Comparison of ENCODE assay signal across 7 cellular contexts in the genomic region with DNA sequence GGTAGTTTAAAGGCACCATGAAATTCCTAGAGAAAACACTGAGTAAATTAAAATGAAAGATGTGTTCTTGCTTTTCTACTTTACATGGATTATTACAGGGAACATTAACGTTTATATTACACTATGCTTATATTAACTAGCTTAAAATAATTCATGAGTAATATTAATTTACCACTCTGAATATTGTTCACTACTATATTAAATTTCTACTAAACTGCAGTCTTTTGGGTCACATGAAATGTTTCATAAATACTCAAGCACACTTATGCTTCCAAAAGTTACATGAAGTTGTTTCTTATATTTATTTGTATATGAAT. TPM values are rescaled to one million over a fixed set of nuclear protein-coding genes. Genes with fewer than 3 reads are reported as not detected.
DNase-seq lines count a peak whose midpoint lies in the region; ATAC-seq, FAIRE-seq and TF ChIP-seq lines count a peak whose summit lies in the region.

No MANE protein-coding gene starts in this region.

- peaks cover 11% of the 10 kb centered on the region for H3K36me3 Mint-ChIP-seq in activated CD8-positive, alpha-beta T cell treated with anti-CD3 and anti-CD28 coated beads for 36 hours (ENCODE audit: low read depth)

- peaks cover 0 to 23% of the 10 kb centered on the region in 2 experiments; a peak in 3 of 4 replicates for H3K79me1 ChIP-seq in IMR-90 (ENCODE audit: low read depth in 1 of 2, low read length in 2 of 2)

- H4K5ac ChIP-seq in IMR-90 (ENCODE audit: low read depth, low read length): peak overlapping the region; percentile 89; the same call in 1 of the 2 replicates

- H2BK20ac ChIP-seq in IMR-90 (ENCODE audit: low read depth, low read length): no peak overlapping the region

- no peak overlapping the region for H4K91ac ChIP-seq in IMR-90 (ENCODE audit: insufficient read depth, low read depth, low read length)

- peak overlapping the region; percentile 69; the same call in 1 of the 2 replicates for H2BK120ac ChIP-seq in IMR-90 (ENCODE audit: low read depth, low read length)

- peaks cover 45% of the 10 kb centered on the region for H3K4me1 Mint-ChIP-seq in activated CD8-positive, alpha-beta T cell treated with anti-CD3 and anti-CD28 coated beads for 36 hours (ENCODE audit: low read depth)

- no peak overlapping the region for H2AK9ac ChIP-seq in IMR-90 (replicated peaks; ENCODE audit: low read depth, low read length, poor library complexity)

- peak overlapping the region; percentile 97 for H3K27ac Mint-ChIP-seq in activated CD8-positive, alpha-beta T cell treated with anti-CD3 and anti-CD28 coated beads for 36 hours

- H3K23ac ChIP-seq in IMR-90 (ENCODE audit: low read depth, low read length): peak overlapping the region; percentile 34; the same call in 1 of the 2 replicates

- intact Hi-C loops in IMR-90 (cut with micrococcal nuclease): no loop called here
- intact Hi-C loops in activated CD8-positive, alpha-beta T cell treated with anti-CD3 and anti-CD28 coated beads for 36 hours (cut with micrococcal nuclease): no loop called here
- intact Hi-C loops in kidney (cut with DNase I): no loop called here
- intact Hi-C loops in stomach (cut with DNase I; ENCODE audit: low total_unique reads): no loop called here

- H3K14ac ChIP-seq in IMR-90 (replicated peaks; ENCODE audit: low read depth, low read length): no peak overlapping the region

- H3K27me3 ChIP-seq in IMR-90 (ENCODE audit: control insufficient read depth, insufficient read depth, low read length) (no peaks in the 10 kb centered on the region), stomach (no peaks in the 10 kb centered on the region)

- H3K4me2 ChIP-seq in IMR-90 (ENCODE audit: low read depth, low read length): peak overlapping the region; percentile 68

- no peak for TF ChIP-seq EP300 in stomach (IDR thresholded peaks at IDR 0.05)

- no peak for TF ChIP-seq CTCF in IMR-90 (conservative IDR thresholded peaks at IDR 0.05; ENCODE audit: low read depth, low read length)
- no peak for TF ChIP-seq CTCF in activated CD8-positive, alpha-beta T cell treated with anti-CD3 and anti-CD28 coated beads for 36 hours (IDR thresholded peaks at IDR 0.05)
- no peak for TF ChIP-seq CTCF in kidney (IDR thresholded peaks at IDR 0.05; ENCODE audit: borderline replicate concordance, extremely low read depth, insufficient read depth)
- TF ChIP-seq CTCF in stomach (IDR thresholded peaks at IDR 0.05): no peak

- peak overlapping the region; percentile 81; the same call in 1 of the 2 replicates for H3K4ac ChIP-seq in IMR-90 (ENCODE audit: low read depth, low read length)

- TF ChIP-seq POLR2A in IMR-90 (IDR thresholded peaks at IDR 0.05; ENCODE audit: low read depth, low read length): no peak
- no peak for TF ChIP-seq POLR2A in stomach (IDR thresholded peaks at IDR 0.05)

- WGBS in IMR-90 (ENCODE audit: extremely low coverage in 2 of 2, insufficient read length in 1 of 2), 2 experiments: no CpG with 5 or more reads among the region's 1 CpG
- WGBS in stomach, 5 donors: 12 to 26% (median 20%) methylated on average over 1 of the region's 1 CpG

- H3K4me1 ChIP-seq in IMR-90 (ENCODE audit: control insufficient read depth, insufficient read depth, low read length): peaks cover 7% of the 10 kb centered on the region
- H3K4me1 ChIP-seq in kidney (ENCODE audit: control insufficient read depth in 1 of 2, insufficient read depth in 1 of 2, low read depth in 1 of 2, low read length in 2 of 2): peaks cover 13 to 18% of the 10 kb centered on the region in 2 donors
- H3K4me1 ChIP-seq in stomach: peaks cover 26 to 57% (median 37%) of the 10 kb centered on the region in 4 donors

- no peak overlapping the region for H2AK5ac ChIP-seq in IMR-90 (ENCODE audit: low read depth, low read length)

- no peaks in the 10 kb centered on the region for H3K36me3 ChIP-seq in IMR-90 (ENCODE audit: control insufficient read depth, insufficient read depth, low read length)
- no peaks in the 10 kb centered on the region for H3K36me3 ChIP-seq in kidney (ENCODE audit: control insufficient read depth in 1 of 2, insufficient read depth in 2 of 2, low read length in 2 of 2)
- no peaks in the 10 kb centered on the region for H3K36me3 ChIP-seq in stomach

- H3K56ac ChIP-seq in IMR-90 (ENCODE audit: extremely low read depth, insufficient read depth, low read length): no peak overlapping the region

- H3K9ac ChIP-seq in IMR-90 (ENCODE audit: low read depth, low read length): no peak overlapping the region
- H3K9ac ChIP-seq in kidney (ENCODE audit: low read length in 2 of 2): no peak overlapping the region

- H3K27ac ChIP-seq in IMR-90 (ENCODE audit: insufficient read depth, low read length) (peak overlapping the region; percentile 33; the same call in 1 of the 2 replicates), kidney (ENCODE audit: low read depth in 2 of 2, low read length in 2 of 2) (peak overlapping the region; percentile 73 to 95), stomach (peak overlapping the region; percentile 66 to 100 (median 91))

- peak overlapping the region; percentile 3 to 96; a peak in 3 of 4 replicates for H4K8ac ChIP-seq in IMR-90 (ENCODE audit: low read depth in 2 of 2, low read length in 2 of 2)

- no peak for TF ChIP-seq RAD21 in IMR-90 (IDR thresholded peaks at IDR 0.05; ENCODE audit: low read length)

- BruUV-seq in IMR-90 (replicated peaks; lab: Mats Ljungman, UMichigan): no TSS peak

- H2BK5ac ChIP-seq in IMR-90 (ENCODE audit: low read depth, low read length, poor library complexity, severe bottlenecking): peak overlapping the region; percentile 87

- CTCF ChIA-PET in IMR-90 (lab: Yijun Ruan, JAX): interaction anchor here (1.0 to 1.2 kb wide), 2 partner anchors 129 to 248 kb away, joined by 3 read pairs; no protein-coding TSS in a partner anchor
- CTCF ChIA-PET in activated CD8-positive, alpha-beta T cell treated with anti-CD3 and anti-CD28 coated beads for 36 hours (lab: Charles Lee): interaction anchor here (1.1 kb wide), 1 partner anchor 247 kb away, joined by 5 read pairs; no protein-coding TSS in a partner anchor

- peaks cover 11% of the 10 kb centered on the region; the same call in 1 of the 2 replicates for H4K20me1 ChIP-seq in IMR-90 (ENCODE audit: insufficient read depth, low read length)

- no peak overlapping the region for H3K4me3 ChIP-seq in IMR-90 (ENCODE audit: insufficient read depth, low read depth, low read length)
- no peak overlapping the region for H3K4me3 ChIP-seq in kidney (ENCODE audit: low read length in 2 of 2)
- peak overlapping the region in 2 of 4 donors; percentile 7 to 9 for H3K4me3 ChIP-seq in stomach

- in situ Hi-C loops in IMR-90 (cut with MboI; ENCODE audit: low sequenced_read_pairs): no loop called here

- FAIRE-seq in kidney (lab: Jason Lieb, UNC): no peak

- H3K9me3 ChIP-seq in IMR-90 (ENCODE audit: control insufficient read depth, insufficient read depth, low read length) (no peaks in the 10 kb centered on the region), kidney (ENCODE audit: control insufficient read depth in 1 of 2, low read length in 2 of 2) (no peaks in the 10 kb centered on the region), stomach (no peaks in the 10 kb centered on the region)

- no peak for DNase-seq in IMR-90
- DNase-seq in activated CD8-positive, alpha-beta T cell treated with anti-CD3 and anti-CD28 coated beads for 36 hours: no peak
- DNase-seq in kidney: no peak
- no peak for DNase-seq in stomach
- no peak for DNase-seq in GM03348 (ENCODE audit: low spot score)

- no peak for ATAC-seq in IMR-90 (ENCODE audit: low read depth)
- ATAC-seq in activated CD8-positive, alpha-beta T cell treated with anti-CD3 and anti-CD28 coated beads for 36 hours: no peak
- no peak for ATAC-seq in HG03439 (IDR thresholded peaks at IDR 0.05; ENCODE audit: unreplicated experiment)
- ATAC-seq in HG02840 (IDR thresholded peaks at IDR 0.05; ENCODE audit: low FRiP score, unreplicated experiment): no peak

- peaks cover 7% of the 10 kb centered on the region; the same call in 1 of the 2 replicates for H3K9me1 ChIP-seq in IMR-90 (ENCODE audit: insufficient read depth, low read length)

- POLR2A ChIA-PET in IMR-90 (lab: Charles Lee; ENCODE audit: unreplicated experiment): interaction anchor here (0.5 kb wide), 1 partner anchor 11 kb away, joined by 3 read pairs; no protein-coding TSS in a partner anchor
- POLR2A ChIA-PET in activated CD8-positive, alpha-beta T cell treated with anti-CD3 and anti-CD28 coated beads for 36 hours (lab: Charles Lee): interaction anchor here (3.2 kb wide), 1 partner anchor 71 kb away, joined by 19 read pairs; the partner anchor contains the start of gene C16orf95

- dilution Hi-C loops in IMR-90 (cut with HindIII; ENCODE audit: low sequenced_read_pairs, unreplicated experiment): no loop called here

- H3K18ac ChIP-seq in IMR-90 (ENCODE audit: low read depth, low read length): no peak overlapping the region

- no peak overlapping the region for H2AFZ ChIP-seq in IMR-90 (replicated peaks; ENCODE audit: low read length, poor library complexity)

- H3K9me3 Mint-ChIP-seq in activated CD8-positive, alpha-beta T cell treated with anti-CD3 and anti-CD28 coated beads for 36 hours: no peaks in the 10 kb centered on the region

- peaks cover 2% of the 10 kb centered on the region for H3K27me3 Mint-ChIP-seq in activated CD8-positive, alpha-beta T cell treated with anti-CD3 and anti-CD28 coated beads for 36 hours

- peak overlapping the region; percentile 49 for H3K4me3 Mint-ChIP-seq in activated CD8-positive, alpha-beta T cell treated with anti-CD3 and anti-CD28 coated beads for 36 hours

- no peak overlapping the region for H2BK15ac ChIP-seq in IMR-90 (ENCODE audit: low read depth, low read length)

TF ChIP-seq in IMR-90, 13 proteins besides CTCF, POLR2A, EP300 and RAD21 (continues in another document):
- TF ChIP-seq MAFK (IDR thresholded peaks at IDR 0.05; ENCODE audit: low read depth, low read length) (no peak), CHD1 (IDR thresholded peaks at IDR 0.05; ENCODE audit: low read depth, low read length) (no peak)

RNA-seq across cellular contexts. Expression of gene MAP1LC3B, which starts 3.4 kb away (rescaled TPM):
- total RNA-seq in IMR-90 (2012; rRNA removed) (23.5 and 25.3 TPM in 2 replicates), kidney (57.1 TPM), stomach (100 to 1,000 TPM in 1 of 5 donors, 10 to 100 TPM in 4; 24.6 to 111 (median 50.1) TPM)
- polyA plus RNA-seq in IMR-90 (2012; rRNA removed) (46.9 and 57.7 TPM in 2 replicates), kidney (ENCODE audit: insufficient read depth, low read depth, low replicate concordance) (70.3 TPM), stomach (10 to 100 TPM; 31.5 to 62.0 (median 50.1) TPM)
- 30.4 and 40.6 TPM in 2 replicates for polyA plus RNA-seq in IMR-90 (2012; cell fraction: cytosol; rRNA removed)
- 7.3 and 33.0 TPM in 2 replicates for polyA plus RNA-seq in IMR-90 (2012; cell fraction: nucleus; rRNA removed; ENCODE audit: low replicate concordance)
- total RNA-seq in activated CD8-positive, alpha-beta T cell treated with anti-CD3 and anti-CD28 coated beads for 36 hours: 10 to 100 TPM; 55.3 to 58.1 TPM

RNA-seq across cellular contexts. Expression of gene FBXO31, which starts 5.2 kb away (rescaled TPM):
- total RNA-seq in IMR-90 (2012; rRNA removed): 10.4 and 10.6 TPM in 2 replicates
- polyA plus RNA-seq in IMR-90 (2012; rRNA removed): 16.9 and 20.7 TPM in 2 replicates
- polyA plus RNA-seq in IMR-90 (2012; cell fraction: cytosol; rRNA removed): 10.1 and 14.2 TPM in 2 replicates
- 54.4 and 120 TPM in 2 replicates for polyA plus RNA-seq in IMR-90 (2012; cell fraction: nucleus; rRNA removed; ENCODE audit: low replicate concordance)
- total RNA-seq in activated CD8-positive, alpha-beta T cell treated with anti-CD3 and anti-CD28 coated beads for 36 hours: 10 to 100 TPM; 32.0 to 32.7 TPM
- total RNA-seq in kidney: 34.9 TPM
- polyA plus RNA-seq in kidney (ENCODE audit: insufficient read depth, low read depth, low replicate concordance): 12.5 TPM
- 1,000 to 10,000 TPM in 1 of 5 donors, 10 to 100 TPM in 4; 20.9 to 1,171 (median 41.5) TPM for total RNA-seq in stomach
- polyA plus RNA-seq in stomach: 10 to 100 TPM in 1 of 3 donors, 1 to 10 TPM in 2; 6.4 to 11.7 (median 8.2) TPM

Comparison
In these comparisons a context has a peak if more than half of its experiments do, and no peak if none do; other contexts are left out.
1. H3K27ac ChIP-seq: peak in every context shown above with its lines; median percentile 91 in stomach; 84 in kidney; 33 in IMR-90.